12 cellular contexts compared by ENCODE assay signal in genomic region chr1:167103236-167103894, GRCh38. TPM values are rescaled to one million over a fixed set of nuclear protein-coding genes. Genes with fewer than 3 reads are reported as not detected.
DNase-seq lines count a peak whose midpoint lies in the region; TF ChIP-seq lines count a peak whose summit lies in the region.
"Had no signal": no experiment of that assay in that cellular context is flagged by ENCODE, and none has a peak within 500 bp of the region (broad histone marks: within the 10 kb centered on the region; RNA-seq: fewer than 3 reads in every experiment).

No MANE protein-coding gene starts in this region.

- no peak for TF ChIP-seq CTCF in astrocyte of the spinal cord (IDR thresholded peaks at IDR 0.05; ENCODE audit: low read depth, low read length)

- H3K4me1 ChIP-seq in skeletal muscle tissue (ENCODE audit: control insufficient read depth in 3 of 3, insufficient read depth in 3 of 3, low read length in 3 of 3) (peaks cover 52 to 69% (median 57%) of the 10 kb centered on the region in 3 donors), HAP-1 (no peaks in the 10 kb centered on the region)
- H3K4me1 ChIP-seq in CD4-positive, alpha-beta memory T cell (ENCODE audit: insufficient read depth, low read length), result peaks cover 7% of the 10 kb centered on the region

- intact Hi-C loops in CD4-positive, alpha-beta memory T cell (cut with micrococcal nuclease), result no loop called here

- H3K36me3 Mint-ChIP-seq in CD4-positive, alpha-beta memory T cell, result no peaks in the 10 kb centered on the region

- no peaks in the 10 kb centered on the region for H3K9me3 Mint-ChIP-seq in CD4-positive, alpha-beta memory T cell

- in situ Hi-C loops in astrocyte of the spinal cord (cut with HindIII; ENCODE audit: low sequenced_read_pairs), result no loop called here
- in situ Hi-C loops in HAP-1 (cut with MboI; ENCODE audit: low sequenced_read_pairs), result no loop called here

- H3K9ac ChIP-seq in skeletal muscle tissue (ENCODE audit: low read depth in 1 of 3, low read length in 3 of 3), result peak overlapping the region in 1 of 3 donors; percentile 16

- peaks cover 2 to 8% of the 10 kb centered on the region in 2 donors for H3K27me3 Mint-ChIP-seq in CD4-positive, alpha-beta memory T cell

- POLR2A ChIA-PET in CD4-positive, alpha-beta memory T cell (lab: Charles Lee; ENCODE audit: partially characterized antibody), result interaction anchor here (1.0 to 3.1 kb wide), 2 partner anchors 11 to 13 kb away, joined by 4 to 10 read pairs; partner anchors contain the start of gene GPA33

- H3K4me3 Mint-ChIP-seq in CD4-positive, alpha-beta memory T cell, result no peak overlapping the region

- H3K27ac ChIP-seq in skeletal muscle tissue (ENCODE audit: low read depth, low read length), result peak overlapping the region; percentile 90
- H3K27ac ChIP-seq in CD4-positive, alpha-beta memory T cell (ENCODE audit: low read depth, low read length), result no peak overlapping the region
- H3K27ac ChIP-seq: transverse colon had no signal

- H3K9me3 ChIP-seq in skeletal muscle tissue (ENCODE audit: control insufficient read depth in 3 of 3, low read length in 3 of 3), result no peaks in the 10 kb centered on the region
- no peaks in the 10 kb centered on the region for H3K9me3 ChIP-seq in CD4-positive, alpha-beta memory T cell (ENCODE audit: control insufficient read depth in 1 of 2, low read length in 2 of 2)
- H3K9me3 ChIP-seq in HAP-1, result no peaks in the 10 kb centered on the region
- H3K9me3 ChIP-seq: transverse colon had no signal

- H3K36me3 ChIP-seq in skeletal muscle tissue (ENCODE audit: control insufficient read depth in 3 of 3, insufficient read depth in 3 of 3, low read length in 3 of 3), result peaks cover 2 to 21% (median 5%) of the 10 kb centered on the region in 3 donors
- no peaks in the 10 kb centered on the region for H3K36me3 ChIP-seq in CD4-positive, alpha-beta memory T cell (ENCODE audit: insufficient read depth, low read length)
- H3K36me3 ChIP-seq in HAP-1 (replicated peaks), result no peaks in the 10 kb centered on the region
- H3K36me3 ChIP-seq: transverse colon had no signal

- CTCF ChIA-PET in CD4-positive, alpha-beta memory T cell (lab: Charles Lee; ENCODE audit: partially characterized antibody), result no interaction called here

- H3K27ac Mint-ChIP-seq in CD4-positive, alpha-beta memory T cell, result no peak overlapping the region

- no peak overlapping the region for H3K4me3 ChIP-seq in astrocyte of the spinal cord (ENCODE audit: low read depth, low read length)
- H3K4me3 ChIP-seq in skeletal muscle tissue (ENCODE audit: low read length in 3 of 3), result no peak overlapping the region
- no peak overlapping the region for H3K4me3 ChIP-seq in CD4-positive, alpha-beta memory T cell (ENCODE audit: low read length in 2 of 2)
- H3K4me3 ChIP-seq in HAP-1, result no peak overlapping the region
- H3K4me3 ChIP-seq: transverse colon had no signal

- H3K27me3 ChIP-seq in skeletal muscle tissue (ENCODE audit: control insufficient read depth in 3 of 3, insufficient read depth in 3 of 3, low read length in 3 of 3) (no peaks in the 10 kb centered on the region), HAP-1 (ENCODE audit: low read depth) (peaks cover 12% of the 10 kb centered on the region)
- no peaks in the 10 kb centered on the region for H3K27me3 ChIP-seq in CD4-positive, alpha-beta memory T cell (ENCODE audit: insufficient read depth, low read length)
- H3K27me3 ChIP-seq: transverse colon had no signal

- peaks cover 10 to 24% (median 15%) of the 10 kb centered on the region in 4 donors for H3K4me1 Mint-ChIP-seq in CD4-positive, alpha-beta memory T cell

- DNase-seq in activated T-cell treated with anti-CD3 and anti-CD28 coated beads for 24 hours (ENCODE audit: low read depth) (peak; percentile 12), LHCN-M2 (ENCODE audit: low read depth) (peak; percentile 22), astrocyte of the spinal cord (ENCODE audit: low read depth, low spot score) (peak; percentile 35), HAP-1 (ENCODE audit: low spot score in 2 of 2) (no peak), AG08396 (ENCODE audit: low spot score) (no peak)
- DNase-seq in activated T-cell treated with anti-CD3 and anti-CD28 coated beads, Interleukin-2, amount 50 U/mL, for 1 hour, result no peak
- DNase-seq in CD4-positive, alpha-beta memory T cell, result no peak
- DNase-seq: NCI-H1105 treated with DMSO at 0.1 percent for 48 hours, transverse colon had no signal

RNA-seq across cellular contexts. Expression of gene STYXL2, which starts 9.5 kb away (rescaled TPM):
- total RNA-seq in LHCN-M2 (2014; rRNA removed) (2.6 and 4.8 TPM in 2 replicates), skeletal muscle tissue (99.7 TPM)
- 9.4 TPM for polyA plus RNA-seq in LHCN-M2 (2012)
- total RNA-seq in CD4-positive, alpha-beta memory T cell, result not detected
- not detected for polyA plus RNA-seq in CD4-positive, alpha-beta memory T cell
- total RNA-seq: esophagus mucosa, HT-29 had no signal

RNA-seq across cellular contexts. Expression of gene GPA33, which starts 13.2 kb away (rescaled TPM):
- total RNA-seq in LHCN-M2 (2014; rRNA removed) (not detected in 2 replicates), skeletal muscle tissue (under 0.01 TPM)
- not detected for polyA plus RNA-seq in LHCN-M2 (2012)
- 10 to 100 TPM; 21.2 to 21.6 TPM for total RNA-seq in CD4-positive, alpha-beta memory T cell
- 10 to 100 TPM; 24.2 to 33.5 TPM for polyA plus RNA-seq in CD4-positive, alpha-beta memory T cell
- total RNA-seq: esophagus mucosa had no signal

Comparison
In these comparisons a context has a peak if more than half of its experiments do, and no peak if none do; other contexts are left out.
1. DNase-seq: peak in activated T-cell treated with anti-CD3 and anti-CD28 coated beads for 24 hours (single experiment), LHCN-M2 (single experiment) and astrocyte of the spinal cord (single experiment); none in activated T-cell treated with anti-CD3 and anti-CD28 coated beads, Interleukin-2, amount 50 U/mL, for 1 hour (single experiment), CD4-positive, alpha-beta memory T cell (0 of 5), HAP-1 (0 of 2) and AG08396 (single experiment).
2. RNA of gene STYXL2, which starts 9.5 kb away (total RNA-seq): 99.7 TPM in skeletal muscle tissue (single experiment); 2.6 to 4.8 TPM in LHCN-M2 and not detected in CD4-positive, alpha-beta memory T cell; every median in the first group is over 10 times any median in the second.
3. RNA of gene GPA33, which starts 13.2 kb away (total RNA-seq): 21.2 to 21.6 TPM in CD4-positive, alpha-beta memory T cell; not detected in LHCN-M2 and under 0.01 TPM in skeletal muscle tissue (single experiment); every median in the first group is over 10 times any median in the second.